In genomic region chr9:127524373-127524772, GRCh38 we compare ENCODE assay signal across 13 cellular contexts.
DNase-seq lines count a peak whose midpoint lies in the region; ATAC-seq and TF ChIP-seq lines count a peak whose summit lies in the region.
"Had no signal": no experiment of that assay in that cellular context is flagged by ENCODE, and none has a peak within 500 bp of the region (broad histone marks: within the 10 kb centered on the region; RNA-seq: fewer than 3 reads in every experiment).

No MANE protein-coding gene starts in this region.

- H3K27ac Mint-ChIP-seq in MCF 10A (ENCODE audit: low read depth, unreplicated experiment) = peak overlapping the region; percentile 31
- H3K27ac Mint-ChIP-seq: activated CD8-positive, alpha-beta T cell treated with anti-CD3 and anti-CD28 coated beads, Interleukin-2, amount 10 ng/mL, durations not matched to agents 7 days and 5 days had no signal

- CTCF ChIA-PET in MCF 10A (lab: Yijun Ruan, JAX) (interaction anchor here (1.2 to 1.8 kb wide), 2 partner anchors 9 to 58 kb away, joined by 3 to 7 read pairs; no protein-coding TSS in a partner anchor), mammary epithelial cell (lab: Charles Lee; ENCODE audit: low non-redundant PET) (no interaction called here)

- intact Hi-C loops in MCF 10A (cut with micrococcal nuclease) (no loop called here), mammary epithelial cell (cut with micrococcal nuclease) (no loop called here), lower lobe of right lung (cut with DNase I) (no loop called here)

- no peak overlapping the region for H3K4me3 ChIP-seq in mammary epithelial cell (replicated peaks in 1 of 3; ENCODE audit: insufficient read depth in 1 of 3, low read depth in 2 of 3, low read length in 3 of 3)
- H3K4me3 ChIP-seq in lower lobe of right lung = no peak overlapping the region
- H3K4me3 ChIP-seq in upper lobe of left lung = no peak overlapping the region

- DNase-seq in MCF 10A (ENCODE audit: unreplicated experiment) (no peak), mammary epithelial cell (no peak), amniotic epithelial cell (ENCODE audit: low read depth) (peak; percentile 65), lower lobe of right lung (no peak), upper lobe of left lung (no peak), DMS79 treated with DMSO at 0.1 percent for 48 hours (lab: John Stamatoyannopoulos, UW) (no peak)
- DNase-seq: activated CD8-positive, alpha-beta T cell treated with anti-CD3 and anti-CD28 coated beads, Interleukin-2, amount 10 ng/mL, durations not matched to agents 7 days and 5 days; activated naive CD4-positive, alpha-beta T cell treated with anti-CD3 and anti-CD28 coated beads, Interleukin-2, amount 50 U/mL, for 16 hours; NCI-H1436; NCI-H510A treated with DMSO at 0.1 percent for 48 hours had no signal

- TF ChIP-seq CTCF in MCF 10A (IDR thresholded peaks at IDR 0.05; ENCODE audit: unreplicated experiment) (no peak), mammary epithelial cell (conservative IDR thresholded peaks at IDR 0.05 in 1 of 2, IDR thresholded peaks at IDR 0.05 in 1 of 2; ENCODE audit: extremely low read depth in 1 of 2, insufficient read depth in 1 of 2, low read depth in 1 of 2, low read length in 2 of 2) (no peak), lower lobe of right lung (IDR thresholded peaks at IDR 0.05) (no peak), upper lobe of left lung (IDR thresholded peaks at IDR 0.05) (no peak)

- ATAC-seq in lower lobe of right lung (no peak), upper lobe of left lung (ENCODE audit: low FRiP score in 2 of 2) (no peak), HG02973 (IDR thresholded peaks at IDR 0.05; ENCODE audit: unreplicated experiment) (no peak), HG03460 (IDR thresholded peaks at IDR 0.05; ENCODE audit: unreplicated experiment) (no peak)
- ATAC-seq: activated CD8-positive, alpha-beta T cell treated with anti-CD3 and anti-CD28 coated beads, Interleukin-2, amount 10 ng/mL, durations not matched to agents 7 days and 5 days had no signal

- no peaks in the 10 kb centered on the region for H3K27me3 ChIP-seq in mammary epithelial cell (ENCODE audit: insufficient read depth, low read length)
- no peaks in the 10 kb centered on the region for H3K27me3 ChIP-seq in lower lobe of right lung (ENCODE audit: low read depth)
- no peaks in the 10 kb centered on the region for H3K27me3 ChIP-seq in upper lobe of left lung

- no peak overlapping the region for H3K9ac ChIP-seq in mammary epithelial cell (ENCODE audit: insufficient read depth, low read length)

- H3K4me1 ChIP-seq in mammary epithelial cell (ENCODE audit: insufficient read depth, low read length) (peaks cover 55% of the 10 kb centered on the region), lower lobe of right lung (peaks cover 51% of the 10 kb centered on the region), upper lobe of left lung (peaks cover 50 to 72% (median 62%) of the 10 kb centered on the region in 4 donors)

- no peaks in the 10 kb centered on the region for H3K9me3 Mint-ChIP-seq in MCF 10A (ENCODE audit: unreplicated experiment)

- H3K27ac ChIP-seq in mammary epithelial cell (ENCODE audit: insufficient read depth, low read depth, low read length) (no peak overlapping the region), lower lobe of right lung (peak overlapping the region; percentile 11), upper lobe of left lung (peak overlapping the region in 3 of 4 donors; percentile 55 to 77 (median 60))
- H3K27ac ChIP-seq: 22Rv1 had no signal

- no peak for TF ChIP-seq EP300 in upper lobe of left lung (IDR thresholded peaks at IDR 0.05)

- no peaks in the 10 kb centered on the region for H4K20me1 ChIP-seq in mammary epithelial cell (ENCODE audit: insufficient read depth, low read length)

- H3K4me3 Mint-ChIP-seq in MCF 10A (ENCODE audit: unreplicated experiment) = no peak overlapping the region
- H3K4me3 Mint-ChIP-seq: activated CD8-positive, alpha-beta T cell treated with anti-CD3 and anti-CD28 coated beads, Interleukin-2, amount 10 ng/mL, durations not matched to agents 7 days and 5 days had no signal

- TF ChIP-seq POLR2A in upper lobe of left lung (IDR thresholded peaks at IDR 0.05) = no peak

- peaks cover 29% of the 10 kb centered on the region for H3K4me1 Mint-ChIP-seq in MCF 10A (ENCODE audit: insufficient read depth, unreplicated experiment)

- POLR2A ChIA-PET in MCF 10A (lab: Yijun Ruan, JAX) = interaction anchor here (1.4 kb wide), 1 partner anchor 62 kb away, joined by 3 read pairs; no protein-coding TSS in a partner anchor

- dilution Hi-C loops in mammary epithelial cell (cut with HindIII; ENCODE audit: low sequenced_read_pairs) = no loop called here

- no peaks in the 10 kb centered on the region for H3K27me3 Mint-ChIP-seq in MCF 10A (ENCODE audit: insufficient read depth, unreplicated experiment)

- 32% methylated on average over 4 of the region's 6 CpGs for WGBS in mammary epithelial cell (ENCODE audit: low coverage, missing lambda C conversion rate)
- WGBS in upper lobe of left lung, 2 donors = 75 to 94% methylated on average over 3 to 6 of the region's 6 CpGs

- BruUV-seq in MCF 10A (replicated peaks; lab: Mats Ljungman, UMichigan) (no TSS peak), mammary epithelial cell (replicated peaks; lab: Mats Ljungman, UMichigan) (no TSS peak)

- H3K36me3 ChIP-seq in mammary epithelial cell (ENCODE audit: insufficient read depth, low read length) (peaks cover 42% of the 10 kb centered on the region), lower lobe of right lung (peaks cover 77% of the 10 kb centered on the region), upper lobe of left lung (peaks cover 16 to 78% (median 40%) of the 10 kb centered on the region in 4 donors)

- H3K9me3 ChIP-seq in mammary epithelial cell (replicated peaks; ENCODE audit: insufficient read depth, low read length) (peaks cover 11% of the 10 kb centered on the region), lower lobe of right lung (peaks cover 12% of the 10 kb centered on the region), upper lobe of left lung (peaks cover 0 to 15% (median 4%) of the 10 kb centered on the region in 4 donors)

- in situ Hi-C loops in mammary epithelial cell (cut with MboI; ENCODE audit: low sequenced_read_pairs in 2 of 2) = loop anchor here (10.0 kb wide), 1 partner anchor 60 kb away; no protein-coding TSS in a partner anchor

- peaks cover 76% of the 10 kb centered on the region for H3K79me2 ChIP-seq in mammary epithelial cell (ENCODE audit: insufficient read depth, low read length)

- peaks cover 100% of the 10 kb centered on the region for H3K36me3 Mint-ChIP-seq in MCF 10A (ENCODE audit: insufficient read depth, unreplicated experiment)

- H3K4me2 ChIP-seq in mammary epithelial cell (ENCODE audit: insufficient read depth, low read depth, low read length) = no peak overlapping the region

- H2AFZ ChIP-seq in mammary epithelial cell (ENCODE audit: low read depth, low read length) = no peak overlapping the region
